ENCODE assay signal across 8 cellular contexts in genomic region chr9:124861342-124862229, GRCh38. TPM values are rescaled to one million over a fixed set of nuclear protein-coding genes. Genes with fewer than 3 reads are reported as not detected.
DNase-seq lines count a peak whose midpoint lies in the region; ATAC-seq and TF ChIP-seq lines count a peak whose summit lies in the region.

TSS of gene ARPC5L (plus strand) at chr9:124862130. CDS start at chr9:124869291, 7,161 bp downstream.
TSS of gene RPL35 (minus strand) at chr9:124861957. CDS start at chr9:124861912, 45 bp downstream.

- no peaks in the 10 kb centered on the region for H3K9me3 Mint-ChIP-seq in nephron progenitor cell
- no peaks in the 10 kb centered on the region for H3K9me3 Mint-ChIP-seq in stimulated activated naive CD8-positive, alpha-beta T cell treated with anti-CD3 and anti-CD28 coated beads, Interleukin-15, amount 100 ng/mL, for 72 hours

- peaks cover 50% of the 10 kb centered on the region for H3K36me3 ChIP-seq in MG63

- TF ChIP-seq CTCF in fibroblast of pulmonary artery (IDR thresholded peaks at IDR 0.05; ENCODE audit: low read length, missing control alignments): peak; percentile 9
- no peak for TF ChIP-seq CTCF in nephron progenitor cell (IDR thresholded peaks at IDR 0.05)

- ATAC-seq in stimulated activated naive CD8-positive, alpha-beta T cell treated with anti-CD3 and anti-CD28 coated beads, Interleukin-15, amount 100 ng/mL, for 72 hours: peak; percentile 97

- peaks cover 6% of the 10 kb centered on the region for H3K27me3 Mint-ChIP-seq in nephron progenitor cell (ENCODE audit: low read depth, poor library complexity)
- no peaks in the 10 kb centered on the region for H3K27me3 Mint-ChIP-seq in stimulated activated naive CD8-positive, alpha-beta T cell treated with anti-CD3 and anti-CD28 coated beads, Interleukin-15, amount 100 ng/mL, for 72 hours

- DNase-seq in GDM1 (lab: John Stamatoyannopoulos, UW) (peak; percentile 91), HCEC 1CT (peak; percentile 93), MG63 (peak; percentile 95), SHP77 (lab: John Stamatoyannopoulos, UW) (peak; percentile 85 to 91), fibroblast of pulmonary artery (ENCODE audit: low read depth) (peak; percentile 92), nephron progenitor cell (peak; percentile 96)
- peak; percentile 94 for DNase-seq in activated effector memory CD4-positive, alpha-beta T cell treated with Interleukin-2 at 50 U/mL for 16 hours
- peak; percentile 95 to 96 for DNase-seq in stimulated activated naive CD8-positive, alpha-beta T cell treated with anti-CD3 and anti-CD28 coated beads, Interleukin-15, amount 100 ng/mL, for 72 hours

- H3K4me1 Mint-ChIP-seq in nephron progenitor cell: peaks cover 41% of the 10 kb centered on the region
- peaks cover 48% of the 10 kb centered on the region for H3K4me1 Mint-ChIP-seq in stimulated activated naive CD8-positive, alpha-beta T cell treated with anti-CD3 and anti-CD28 coated beads, Interleukin-15, amount 100 ng/mL, for 72 hours

- peak within 1 kb of the TSS; percentile 73 for H3K4me3 ChIP-seq in MG63
- H3K4me3 ChIP-seq in fibroblast of pulmonary artery (replicated peaks; ENCODE audit: low read depth, low read length): peak within 1 kb of the TSS; percentile 85

- H3K27me3 ChIP-seq in MG63: no peaks in the 10 kb centered on the region

- no peaks in the 10 kb centered on the region for H3K9me3 ChIP-seq in MG63

- peak within 1 kb of the TSS; percentile 92 for H3K4me3 Mint-ChIP-seq in nephron progenitor cell
- H3K4me3 Mint-ChIP-seq in stimulated activated naive CD8-positive, alpha-beta T cell treated with anti-CD3 and anti-CD28 coated beads, Interleukin-15, amount 100 ng/mL, for 72 hours: peak within 1 kb of the TSS; percentile 83 to 94

- H3K36me3 Mint-ChIP-seq in nephron progenitor cell (ENCODE audit: low read depth): peaks cover 36% of the 10 kb centered on the region

- peak within 1 kb of the TSS; percentile 99 for H3K27ac Mint-ChIP-seq in nephron progenitor cell
- peak within 1 kb of the TSS; percentile 97 to 99 for H3K27ac Mint-ChIP-seq in stimulated activated naive CD8-positive, alpha-beta T cell treated with anti-CD3 and anti-CD28 coated beads, Interleukin-15, amount 100 ng/mL, for 72 hours

RNA-seq across cellular contexts. Expression of gene ARPC5L, which starts in this region (rescaled TPM):
- 48.0 and 59.7 TPM in 2 replicates for total RNA-seq in MG63 (2014; rRNA removed; shearing (Covaris generic); ENCODE audit: low replicate concordance)

RNA-seq across cellular contexts. Expression of gene RPL35, which starts in this region (rescaled TPM):
- 3,004 and 3,358 TPM in 2 replicates for total RNA-seq in MG63 (2014; rRNA removed; shearing (Covaris generic); ENCODE audit: low replicate concordance)

Comparison
In these comparisons a context has a peak if more than half of its experiments do, and no peak if none do; other contexts are left out.
1. Peak in every context shown above with its lines: DNase-seq, ATAC-seq and H3K4me3 ChIP-seq.